In genomic region chr12:46351861-46352595, GRCh38 we compare ENCODE assay signal across 19 cellular contexts. TPM values are rescaled to one million over a fixed set of nuclear protein-coding genes. Genes with fewer than 3 reads are reported as not detected.
DNase-seq lines count a peak whose midpoint lies in the region; ATAC-seq and TF ChIP-seq lines count a peak whose summit lies in the region.
"Had no signal": no experiment of that assay in that cellular context is flagged by ENCODE, and none has a peak within 500 bp of the region (broad histone marks: within the 10 kb centered on the region; RNA-seq: fewer than 3 reads in every experiment).

No MANE protein-coding gene starts in this region.

- intact Hi-C loops in dorsolateral prefrontal cortex (cut with DNase I), result loop anchor here in 1 of 2 donors (10.0 kb wide), 1 partner anchor 87 kb away; the partner anchor contains the start of gene SLC38A1

- H3K9me3 Mint-ChIP-seq in nephron, result no peaks in the 10 kb centered on the region
- peaks cover 0 to 3% of the 10 kb centered on the region in 2 donors for H3K9me3 Mint-ChIP-seq in activated T-cell treated with anti-CD3 and anti-CD28 coated beads, Interleukin-2, amount 50 U/mL, for 72 hours
- H3K9me3 Mint-ChIP-seq: GM23338 had no signal

- peaks cover 7% of the 10 kb centered on the region for H3K4me1 Mint-ChIP-seq in nephron
- H3K4me1 Mint-ChIP-seq in activated T-cell treated with anti-CD3 and anti-CD28 coated beads, Interleukin-2, amount 50 U/mL, for 72 hours (ENCODE audit: low read depth), result peaks cover 24% of the 10 kb centered on the region

- H3K27me3 ChIP-seq in dorsolateral prefrontal cortex, result no peaks in the 10 kb centered on the region
- H3K27me3 ChIP-seq: MG63 had no signal

- peak overlapping the region in 30 of 59 donors; percentile 1 to 80 (median 54) for H3K27ac ChIP-seq in dorsolateral prefrontal cortex
- H3K27ac ChIP-seq: A549, KMS-11 had no signal

- DNase-seq in DMS79 (lab: John Stamatoyannopoulos, UW), result peak; percentile 10
- DNase-seq in SK-N-DZ (ENCODE audit: low spot score), result peak; percentile 86
- DNase-seq in dorsolateral prefrontal cortex, result no peak
- DNase-seq in activated T-cell treated with anti-CD3 and anti-CD28 coated beads, Interleukin-2, amount 50 U/mL, for 72 hours, result no peak
- DNase-seq: CD4-positive, CD25-positive, alpha-beta regulatory T cell; DMS53; MG63; NCI-H1105 treated with DMSO at 0.1 percent for 48 hours; NCI-H187; NCI-H774 had no signal

- no peak for ATAC-seq in HG03469 (IDR thresholded peaks at IDR 0.05; ENCODE audit: unreplicated experiment)
- ATAC-seq in HG03520 (IDR thresholded peaks at IDR 0.05; ENCODE audit: unreplicated experiment), result no peak
- ATAC-seq in HG03135 (IDR thresholded peaks at IDR 0.05; ENCODE audit: unreplicated experiment), result no peak
- no peak for ATAC-seq in activated T-cell treated with anti-CD3 and anti-CD28 coated beads, Interleukin-2, amount 50 U/mL, for 72 hours (replicated peaks in 1 of 2)
- ATAC-seq: A549, GM23338, Panc1, Right ventricle myocardium inferior had no signal

- H3K36me3 Mint-ChIP-seq in nephron (ENCODE audit: low read depth), result no peaks in the 10 kb centered on the region
- no peaks in the 10 kb centered on the region for H3K36me3 Mint-ChIP-seq in activated T-cell treated with anti-CD3 and anti-CD28 coated beads, Interleukin-2, amount 50 U/mL, for 72 hours (ENCODE audit: insufficient read depth in 2 of 2)
- H3K36me3 Mint-ChIP-seq: CD4-positive, CD25-positive, alpha-beta regulatory T cell had no signal

- H3K27ac Mint-ChIP-seq in nephron, result peak overlapping the region; percentile 27 to 79 (median 65)
- H3K27ac Mint-ChIP-seq in activated T-cell treated with anti-CD3 and anti-CD28 coated beads, Interleukin-2, amount 50 U/mL, for 72 hours, result no peak overlapping the region
- H3K27ac Mint-ChIP-seq: CD4-positive, CD25-positive, alpha-beta regulatory T cell; GM23338 had no signal

- no peaks in the 10 kb centered on the region for H3K27me3 Mint-ChIP-seq in nephron (ENCODE audit: low read depth)
- no peaks in the 10 kb centered on the region for H3K27me3 Mint-ChIP-seq in activated T-cell treated with anti-CD3 and anti-CD28 coated beads, Interleukin-2, amount 50 U/mL, for 72 hours (ENCODE audit: low read depth)

- no peak overlapping the region for H3K4me3 ChIP-seq in dorsolateral prefrontal cortex
- H3K4me3 ChIP-seq: A549, GM23338, MG63 had no signal

- H3K4me3 Mint-ChIP-seq in nephron, result peak overlapping the region in 1 of 3 experiments; percentile 42
- H3K4me3 Mint-ChIP-seq in activated T-cell treated with anti-CD3 and anti-CD28 coated beads, Interleukin-2, amount 50 U/mL, for 72 hours, result no peak overlapping the region
- H3K4me3 Mint-ChIP-seq: CD4-positive, CD25-positive, alpha-beta regulatory T cell; GM23338 had no signal

- TF ChIP-seq CTCF in dorsolateral prefrontal cortex (IDR thresholded peaks at IDR 0.05 in 54 of 56, conservative IDR thresholded peaks at IDR 0.05 in 2 of 56; ENCODE audit: low read depth in 1 of 56, partially characterized antibody in 56 of 56), result no peak
- TF ChIP-seq CTCF in nephron (IDR thresholded peaks at IDR 0.05; ENCODE audit: unreplicated experiment in 3 of 3), result no peak

RNA-seq across cellular contexts. Expression of gene SLC38A2, which starts 20.5 kb away (rescaled TPM):
- polyA plus RNA-seq in SK-N-DZ (2014; cell fraction: cytosol; rRNA removed), result 155 and 160 TPM in 2 replicates
- 232 and 278 TPM in 2 replicates for polyA plus RNA-seq in SK-N-DZ (2014; cell fraction: nucleus; rRNA removed)
- total RNA-seq in dorsolateral prefrontal cortex, result 100 to 1,000 TPM in 118 of 120 experiments, 10 to 100 TPM in 2; 80.8 to 431 (median 175) TPM
- total RNA-seq in activated T-cell treated with anti-CD3 and anti-CD28 coated beads, Interleukin-2, amount 50 U/mL, for 72 hours, result 100 to 1,000 TPM; 481 to 496 TPM

Comparison
In these comparisons a context has a peak if more than half of its experiments do, and no peak if none do; other contexts are left out.
1. DNase-seq: peak in DMS79 (single experiment) and SK-N-DZ (single experiment); none in dorsolateral prefrontal cortex (0 of 10) and activated T-cell treated with anti-CD3 and anti-CD28 coated beads, Interleukin-2, amount 50 U/mL, for 72 hours (0 of 2).